In genomic region chr22:24975813-24976341, GRCh38 we compare ENCODE assay signal across 11 cellular contexts. TPM values are rescaled to one million over a fixed set of nuclear protein-coding genes. Genes with fewer than 3 reads are reported as not detected.
DNase-seq lines count a peak whose midpoint lies in the region; TF ChIP-seq lines count a peak whose summit lies in the region.
"Had no signal": no experiment of that assay in that cellular context is flagged by ENCODE, and none has a peak within 500 bp of the region (broad histone marks: within the 10 kb centered on the region; RNA-seq: fewer than 3 reads in every experiment).

No MANE protein-coding gene starts in this region.

- peak overlapping the region; percentile 33 for H3K27ac Mint-ChIP-seq in glutamatergic neuron (ENCODE audit: unreplicated experiment)

- H3K4me1 Mint-ChIP-seq in glutamatergic neuron (ENCODE audit: low read depth, unreplicated experiment), result peaks cover 17% of the 10 kb centered on the region

- no peaks in the 10 kb centered on the region for H3K27me3 Mint-ChIP-seq in glutamatergic neuron (ENCODE audit: unreplicated experiment)

- no peaks in the 10 kb centered on the region for H3K36me3 Mint-ChIP-seq in glutamatergic neuron (ENCODE audit: unreplicated experiment)

- in situ Hi-C loops in ACHN (cut with HindIII; ENCODE audit: low pct_ligation_motif_present, low pct_unique_long_range_greater_than_20kb, low sequenced_read_pairs), result no loop called here

- intact Hi-C loops in posterior cingulate gyrus (cut with DNase I), result no loop called here

- no peak for TF ChIP-seq CTCF in glutamatergic neuron (IDR thresholded peaks at IDR 0.05; ENCODE audit: partially characterized antibody, unreplicated experiment)

- H3K9me3 Mint-ChIP-seq in glutamatergic neuron (ENCODE audit: unreplicated experiment), result no peaks in the 10 kb centered on the region
- H3K9me3 Mint-ChIP-seq: neural crest cell had no signal

- peak overlapping the region; percentile 56 for H3K4me3 Mint-ChIP-seq in glutamatergic neuron (ENCODE audit: unreplicated experiment)
- H3K4me3 Mint-ChIP-seq: neural crest cell had no signal

- peak; percentile 20 for DNase-seq in ACHN
- DNase-seq in amniotic epithelial cell (ENCODE audit: low read depth), result peak; percentile 10
- DNase-seq in glutamatergic neuron, result no peak
- DNase-seq in posterior cingulate gyrus, result peak in 7 of 10 donors; percentile 30 to 92 (median 60)
- DNase-seq in HCEC 1CT, result no peak
- no peak for DNase-seq in hippocampal formation (lab: John Stamatoyannopoulos, UW)
- no peak for DNase-seq in NCI-H446 (lab: John Stamatoyannopoulos, UW)
- no peak for DNase-seq in DMS153 (lab: John Stamatoyannopoulos, UW)

RNA-seq across cellular contexts. Expression of gene KIAA1671, which starts 23.4 kb away (rescaled TPM):
- total RNA-seq in glutamatergic neuron (ENCODE audit: unreplicated experiment), result 15.3 TPM

RNA-seq across cellular contexts. Expression of gene LHFPL7, which starts 29.4 kb away (rescaled TPM):
- total RNA-seq in glutamatergic neuron (ENCODE audit: unreplicated experiment), result not detected
- total RNA-seq: A673, HT-29, neural crest cell had no signal

Comparison
In these comparisons a context has a peak if more than half of its experiments do, and no peak if none do; other contexts are left out.
1. DNase-seq: peak in ACHN (single experiment), amniotic epithelial cell (single experiment) and posterior cingulate gyrus (7 of 10); none in glutamatergic neuron (single experiment), HCEC 1CT (single experiment), hippocampal formation (0 of 2), NCI-H446 (0 of 2) and DMS153 (single experiment).